2 cellular contexts compared by ENCODE assay signal in genomic region chr5:34610576-34610975, GRCh38.
TF ChIP-seq lines count a peak whose summit lies in the region.

No MANE protein-coding gene starts in this region.

TF ChIP-seq in A549, 52 proteins besides CTCF, POLR2A, EP300 and RAD21 (continued from another document):
- TF ChIP-seq MAX (IDR thresholded peaks at IDR 0.05) (no peak), FOXS1 (CRISPR knock-in tag; IDR thresholded peaks at IDR 0.05) (no peak), KDM1A (IDR thresholded peaks at IDR 0.05; ENCODE audit: low read depth) (no peak), SMC3 (IDR thresholded peaks at IDR 0.05) (no peak), HMGXB4 (CRISPR knock-in tag; IDR thresholded peaks at IDR 0.05; ENCODE audit: borderline replicate concordance) (no peak), ELK1 (IDR thresholded peaks at IDR 0.05; ENCODE audit: low read depth, low read length) (no peak), ZFP36 (IDR thresholded peaks at IDR 0.05; ENCODE audit: borderline replicate concordance, partially characterized antibody) (no peak), E2F6 (IDR thresholded peaks at IDR 0.05; ENCODE audit: borderline replicate concordance, low read depth) (no peak), USF2 (IDR thresholded peaks at IDR 0.05) (no peak), TP53 (CRISPR knock-in tag; IDR thresholded peaks at IDR 0.05) (no peak), HES2 (IDR thresholded peaks at IDR 0.05) (no peak), CHD2 (IDR thresholded peaks at IDR 0.05; ENCODE audit: low read length, partially characterized antibody) (no peak)

TF ChIP-seq in neural cell, 6 proteins besides CTCF, POLR2A, EP300 and RAD21 (continued from another document):
- TF ChIP-seq REST (IDR thresholded peaks at IDR 0.05; ENCODE audit: borderline replicate concordance) (no peak), POLR2AphosphoS5 (IDR thresholded peaks at IDR 0.05) (no peak), TAF1 (IDR thresholded peaks at IDR 0.05; ENCODE audit: low read depth) (no peak), MXI1 (conservative IDR thresholded peaks at IDR 0.05; ENCODE audit: poor library complexity, severe bottlenecking) (no peak)
TF ChIP-seq in neural cell: peak in this region for 0.
